1 cellular context compared by ENCODE assay signal in genomic region chr3:8658326-8659212, GRCh38.
TF ChIP-seq lines count a peak whose summit lies in the region.

No MANE protein-coding gene starts in this region.

TF ChIP-seq in HEK293, 187 proteins besides CTCF, POLR2A, EP300 and RAD21 (continued from another document):
- TF ChIP-seq KLF17 (tag by site-specific recombination; IDR thresholded peaks at IDR 0.05) (no peak), ZNF157 (tag by site-specific recombination; IDR thresholded peaks at IDR 0.05) (no peak), ZNF48 (tag by site-specific recombination; IDR thresholded peaks at IDR 0.05) (no peak), ZXDB (tag by site-specific recombination; IDR thresholded peaks at IDR 0.05) (peak; percentile 26; the same call in 1 of the 2 replicates), PRDM10 (tag by site-specific recombination; IDR thresholded peaks at IDR 0.05) (peak; percentile 92), KLF1 (tag by site-specific recombination; IDR thresholded peaks at IDR 0.05) (peak; percentile 46), GFI1B (tag by site-specific recombination; IDR thresholded peaks at IDR 0.05) (0 out of 2 replicates have a peak, but pooled peaks have one; percentile 33), ZNF354C (tag by site-specific recombination; IDR thresholded peaks at IDR 0.05; ENCODE audit: borderline replicate concordance, low read depth) (no peak), ZNF513 (tag by site-specific recombination; IDR thresholded peaks at IDR 0.05) (no peak), PATZ1 (tag by site-specific recombination; IDR thresholded peaks at IDR 0.05) (peak; percentile 50; the same call in 1 of the 2 replicates), ZBTB21 (tag by site-specific recombination; IDR thresholded peaks at IDR 0.05) (0 out of 2 replicates have a peak, but pooled peaks have one; percentile 5), KLF10 (tag by site-specific recombination; IDR thresholded peaks at IDR 0.05) (peak; percentile 45; the same call in 1 of the 2 replicates), ZIC2 (tag by site-specific recombination; IDR thresholded peaks at IDR 0.05) (peak; percentile 77), KLF9 (tag by site-specific recombination; IDR thresholded peaks at IDR 0.05; ENCODE audit: low read depth) (no peak), INSM2 (tag by site-specific recombination; IDR thresholded peaks at IDR 0.05) (peak; percentile 1; the same call in 1 of the 2 replicates), MYNN (tag by site-specific recombination; IDR thresholded peaks at IDR 0.05; ENCODE audit: borderline replicate concordance) (no peak), ZNF768 (tag by site-specific recombination; IDR thresholded peaks at IDR 0.05) (peak; percentile 92)
